8 cellular contexts compared by ENCODE assay signal in genomic region chr12:13195848-13196301, GRCh38. TPM values are rescaled to one million over a fixed set of nuclear protein-coding genes. Genes with fewer than 3 reads are reported as not detected.
DNase-seq lines count a peak whose midpoint lies in the region; TF ChIP-seq lines count a peak whose summit lies in the region.

No MANE protein-coding gene starts in this region.

- H3K36me3 Mint-ChIP-seq in osteocyte (ENCODE audit: unreplicated experiment) = no peaks in the 10 kb centered on the region

- H3K9me3 Mint-ChIP-seq in osteocyte (ENCODE audit: unreplicated experiment) = no peaks in the 10 kb centered on the region

- no peak overlapping the region for H3K4me3 Mint-ChIP-seq in osteocyte (ENCODE audit: unreplicated experiment)

- H3K27me3 Mint-ChIP-seq in osteocyte (ENCODE audit: unreplicated experiment) = no peaks in the 10 kb centered on the region

- TF ChIP-seq CTCF in osteocyte (IDR thresholded peaks at IDR 0.05) = no peak

- no peaks in the 10 kb centered on the region for H3K36me3 ChIP-seq in BLaER1

- H3K4me2 ChIP-seq in BLaER1 = peak overlapping the region; percentile 92

- H3K27me3 ChIP-seq in BLaER1 = no peaks in the 10 kb centered on the region

- H3K4me3 ChIP-seq in BLaER1 = no peak overlapping the region

- H3K27ac ChIP-seq in BLaER1 = no peak overlapping the region
- peak overlapping the region; percentile 90 for H3K27ac ChIP-seq in epithelial cell of prostate

- H4K20me1 ChIP-seq in BLaER1 = no peaks in the 10 kb centered on the region

- H3K9ac ChIP-seq in BLaER1 = peak overlapping the region; percentile 20; the same call in 1 of the 2 replicates

- peak overlapping the region; percentile 95 for H3K27ac Mint-ChIP-seq in osteocyte (ENCODE audit: unreplicated experiment)

- peaks cover 72% of the 10 kb centered on the region for H3K4me1 Mint-ChIP-seq in osteocyte (ENCODE audit: unreplicated experiment)

- peaks cover 73% of the 10 kb centered on the region for H3K4me1 ChIP-seq in BLaER1

- DNase-seq in RPMI7951 (ENCODE audit: low read depth) (peak; percentile 49), epithelial cell of prostate (ENCODE audit: low read depth, low spot score) (no peak), osteocyte (ENCODE audit: extremely low spot score, unreplicated experiment) (no peak), Ammon's horn (ENCODE audit: low spot score) (no peak), cortex of kidney (lab: John Stamatoyannopoulos, UW) (no peak), NCI-H1436 (lab: John Stamatoyannopoulos, UW) (no peak), SIG-M5 treated with dmso at 0.1 percent for 504 hours (lab: John Stamatoyannopoulos, UW; ENCODE audit: unreplicated experiment) (no peak)

- H3K9me3 ChIP-seq in BLaER1 = no peaks in the 10 kb centered on the region

RNA-seq across cellular contexts. Expression of gene EMP1, which starts 0.7 kb away (rescaled TPM):
- 71.3 and 120 TPM in 2 replicates for total RNA-seq in RPMI7951 (2014; rRNA removed; shearing (Covaris generic))
- total RNA-seq in osteocyte = 163 and 170 TPM in 2 replicates
